In genomic region chr20:10433014-10433622, GRCh38 we compare ENCODE assay signal across 8 cellular contexts. TPM values are rescaled to one million over a fixed set of nuclear protein-coding genes. Genes with fewer than 3 reads are reported as not detected.
DNase-seq lines count a peak whose midpoint lies in the region; ATAC-seq and TF ChIP-seq lines count a peak whose summit lies in the region.

No MANE protein-coding gene starts in this region.

- peak overlapping the region; percentile 85 for H4K8ac ChIP-seq in trophoblast cell (ENCODE audit: low read depth, low read length)

- H2AFZ ChIP-seq in fibroblast of lung (ENCODE audit: low read length) (peak overlapping the region; percentile 91), trophoblast cell (ENCODE audit: insufficient read depth, low read length, poor library complexity) (no peak overlapping the region)

- H4K12ac ChIP-seq in trophoblast cell (ENCODE audit: low read depth, low read length), result peak overlapping the region; percentile 32

- H3K4me3 ChIP-seq in RWPE2 (ENCODE audit: severe bottlenecking) (peak overlapping the region; percentile 75), fibroblast of lung (replicated peaks in 1 of 4; ENCODE audit: control extremely low read depth in 1 of 4, insufficient read depth in 1 of 4, low read depth in 3 of 4, low read length in 4 of 4) (peak overlapping the region; percentile 86 to 97 (median 94)), trophoblast cell (ENCODE audit: low read depth, low read length) (peak overlapping the region; percentile 87)

- no peaks in the 10 kb centered on the region for H3K9me3 ChIP-seq in RWPE2 (ENCODE audit: severe bottlenecking)
- H3K9me3 ChIP-seq in fibroblast of lung (ENCODE audit: control insufficient read depth, insufficient read depth, low read depth, low read length), result no peaks in the 10 kb centered on the region
- no peaks in the 10 kb centered on the region for H3K9me3 ChIP-seq in trophoblast cell (ENCODE audit: insufficient read depth, low read depth, low read length)

- H3K9ac ChIP-seq in fibroblast of lung (ENCODE audit: insufficient read depth, low read length) (peak overlapping the region; percentile 77), trophoblast cell (ENCODE audit: low read length) (peak overlapping the region; percentile 11)

- H2AK5ac ChIP-seq in trophoblast cell (ENCODE audit: low read length), result no peak overlapping the region

- DNase-seq in RWPE2 (ENCODE audit: low spot score) (no peak), fibroblast of lung (ENCODE audit: low read depth in 2 of 2) (peak in 1 of 2 donors; percentile 16), trophoblast cell (no peak), OCI-M1 (lab: John Stamatoyannopoulos, UW) (no peak), hippocampal formation (lab: John Stamatoyannopoulos, UW) (no peak)

- WGBS in trophoblast cell (ENCODE audit: extremely low coverage, insufficient coverage, insufficient read length), result no CpG with 5 or more reads among the region's 30 CpGs

- ATAC-seq in GM19351 (IDR thresholded peaks at IDR 0.05; ENCODE audit: unreplicated experiment) (peak; percentile 0), RWPE2 (ENCODE audit: low read depth) (no peak; the same call in 2 of the 3 replicates), GM21825 (IDR thresholded peaks at IDR 0.05; ENCODE audit: unreplicated experiment) (no peak), esophagus mucosa (no peak)

- H3K36me3 ChIP-seq in RWPE2 (ENCODE audit: low read depth) (peaks cover 13% of the 10 kb centered on the region), fibroblast of lung (ENCODE audit: control insufficient read depth, insufficient read depth, low read length) (no peaks in the 10 kb centered on the region), trophoblast cell (ENCODE audit: control insufficient read depth in 1 of 2, insufficient read depth in 2 of 2, low read length in 2 of 2) (no peaks in the 10 kb centered on the region)

- H3K27ac ChIP-seq in RWPE2 (ENCODE audit: poor library complexity, severe bottlenecking) (peak overlapping the region; percentile 79), fibroblast of lung (ENCODE audit: insufficient read depth, low read length) (peak overlapping the region; percentile 78), trophoblast cell (ENCODE audit: low read depth, low read length) (peak overlapping the region; percentile 89)

- H3K4me1 ChIP-seq in RWPE2 (ENCODE audit: insufficient read depth, poor library complexity, severe bottlenecking) (peaks cover 17% of the 10 kb centered on the region), fibroblast of lung (ENCODE audit: control insufficient read depth, extremely low read depth, insufficient read depth, low read length) (peaks cover 2% of the 10 kb centered on the region), trophoblast cell (ENCODE audit: control insufficient read depth in 1 of 2, insufficient read depth in 2 of 2, low read length in 2 of 2) (peaks cover 4% of the 10 kb centered on the region in 2 experiments)

- peak overlapping the region; percentile 49 for H3K18ac ChIP-seq in trophoblast cell (ENCODE audit: low read length)

- peaks cover 9% of the 10 kb centered on the region for H3K79me1 ChIP-seq in trophoblast cell (ENCODE audit: low read length)

- peaks cover 49% of the 10 kb centered on the region for H3K79me2 ChIP-seq in fibroblast of lung (ENCODE audit: control insufficient read depth, insufficient read depth, low read length)
- H3K79me2 ChIP-seq in trophoblast cell (ENCODE audit: control insufficient read depth, insufficient read depth, low read length, poor library complexity), result peaks cover 7% of the 10 kb centered on the region

- H3K4me2 ChIP-seq in fibroblast of lung (ENCODE audit: extremely low read depth, insufficient read depth, low read length) (peak overlapping the region; percentile 91), trophoblast cell (ENCODE audit: low read length) (peak overlapping the region; percentile 64)

- H2BK5ac ChIP-seq in trophoblast cell (ENCODE audit: low read depth, low read length, poor library complexity), result no peak overlapping the region

- H3K27me3 ChIP-seq in RWPE2 (ENCODE audit: insufficient read depth, poor library complexity, severe bottlenecking), result no peaks in the 10 kb centered on the region
- no peaks in the 10 kb centered on the region for H3K27me3 ChIP-seq in fibroblast of lung (ENCODE audit: control insufficient read depth, insufficient read depth, low read length)
- H3K27me3 ChIP-seq in trophoblast cell (ENCODE audit: insufficient read depth, low read length), result no peaks in the 10 kb centered on the region

- TF ChIP-seq CTCF in RWPE2 (IDR thresholded peaks at IDR 0.05; ENCODE audit: poor library complexity, severe bottlenecking) (no peak), fibroblast of lung (conservative IDR thresholded peaks at IDR 0.05 in 1 of 2, IDR thresholded peaks at IDR 0.05 in 1 of 2; ENCODE audit: low read depth in 1 of 2, low read length in 2 of 2) (no peak)

- H2BK120ac ChIP-seq in trophoblast cell (ENCODE audit: insufficient read depth, low read length, poor library complexity), result no peak overlapping the region

- H4K91ac ChIP-seq in trophoblast cell (ENCODE audit: low read depth, low read length), result peak overlapping the region; percentile 89

- peak overlapping the region; percentile 18 for H3K4ac ChIP-seq in trophoblast cell (ENCODE audit: low read depth, low read length)

- no peaks in the 10 kb centered on the region for H4K20me1 ChIP-seq in fibroblast of lung (ENCODE audit: control insufficient read depth, extremely low read depth, insufficient read depth, low read length)

- H2BK12ac ChIP-seq in trophoblast cell (ENCODE audit: low read length), result no peak overlapping the region

- no peak overlapping the region for H3K23ac ChIP-seq in trophoblast cell (ENCODE audit: low read length)

- H3K14ac ChIP-seq in trophoblast cell (ENCODE audit: low read length), result peak overlapping the region; percentile 92

RNA-seq across cellular contexts. Expression of gene MKKS, which starts 0.9 kb away (rescaled TPM):
- 5.9 and 6.4 TPM in 2 replicates for total RNA-seq in fibroblast of lung
- 13.1 and 13.5 TPM in 2 replicates for polyA plus RNA-seq in fibroblast of lung
- polyA plus RNA-seq in fibroblast of lung (2012), result 7.9 and 9.6 TPM in 2 replicates
- polyA minus RNA-seq in fibroblast of lung (ENCODE audit: low replicate concordance), result 4.0 and 4.4 TPM in 2 replicates
- polyA plus RNA-seq in trophoblast cell (2013), result 7.3 and 7.7 TPM in 2 replicates
- 11.8 TPM for total RNA-seq in esophagus mucosa

RNA-seq across cellular contexts. Expression of gene SLX4IP, which starts 2.0 kb away (rescaled TPM):
- total RNA-seq in fibroblast of lung, result 4.4 and 8.1 TPM in 2 replicates
- polyA plus RNA-seq in fibroblast of lung, result 1.6 and 1.9 TPM in 2 replicates
- polyA plus RNA-seq in fibroblast of lung (2012), result 1.3 and 1.4 TPM in 2 replicates
- polyA minus RNA-seq in fibroblast of lung (ENCODE audit: low replicate concordance), result 3.0 and 3.1 TPM in 2 replicates
- 2.7 and 3.0 TPM in 2 replicates for polyA plus RNA-seq in trophoblast cell (2013)
- total RNA-seq in esophagus mucosa, result 5.3 TPM
